ENCODE assay signal across 12 cellular contexts in genomic region chr17:47651704-47652103, GRCh38. TPM values are rescaled to one million over a fixed set of nuclear protein-coding genes. Genes with fewer than 3 reads are reported as not detected.
DNase-seq lines count a peak whose midpoint lies in the region; ATAC-seq and TF ChIP-seq lines count a peak whose summit lies in the region.
"Had no signal": no experiment of that assay in that cellular context is flagged by ENCODE, and none has a peak within 500 bp of the region (broad histone marks: within the 10 kb centered on the region; RNA-seq: fewer than 3 reads in every experiment).

No MANE protein-coding gene starts in this region.

- peak overlapping the region in 5 of 7 donors; percentile 43 to 77 (median 55) for H3K27ac Mint-ChIP-seq in CD14-positive monocyte
- peak overlapping the region; percentile 99 for H3K27ac Mint-ChIP-seq in activated naive CD8-positive, alpha-beta T cell
- H3K27ac Mint-ChIP-seq in mesothelial cell of epicardium = peak overlapping the region; percentile 78

- peak overlapping the region; percentile 90 for H3K27ac ChIP-seq in HL-60 (replicated peaks)
- H3K27ac ChIP-seq in testis = peak overlapping the region in 1 of 2 donors; percentile 81
- H3K27ac ChIP-seq: upper lobe of right lung had no signal

- 18 to 27% methylated on average over 2 of the region's 2 CpGs for WGBS in testis, 2 donors

- no peak for TF ChIP-seq CTCF in CD14-positive monocyte (IDR thresholded peaks at IDR 0.05)
- no peak for TF ChIP-seq CTCF in HL-60 (IDR thresholded peaks at IDR 0.05; ENCODE audit: insufficient read depth, low read length)
- TF ChIP-seq CTCF in mesothelial cell of epicardium (IDR thresholded peaks at IDR 0.05; ENCODE audit: unreplicated experiment) = no peak
- no peak for TF ChIP-seq CTCF in testis (IDR thresholded peaks at IDR 0.05)

- no peaks in the 10 kb centered on the region for H3K9me3 Mint-ChIP-seq in CD14-positive monocyte
- H3K9me3 Mint-ChIP-seq in activated naive CD8-positive, alpha-beta T cell (ENCODE audit: low read depth) = no peaks in the 10 kb centered on the region
- no peaks in the 10 kb centered on the region for H3K9me3 Mint-ChIP-seq in mesothelial cell of epicardium

- intact Hi-C loops in CD14-positive monocyte (cut with micrococcal nuclease) (no loop called here), testis (cut with DNase I; ENCODE audit: low total_unique reads) (no loop called here)

- no peak for DNase-seq in CD14-positive monocyte (ENCODE audit: low spot score)
- DNase-seq in HL-60 (ENCODE audit: low read depth in 1 of 2, low spot score in 1 of 2) = no peak
- no peak for DNase-seq in mesothelial cell of epicardium (ENCODE audit: low spot score in 2 of 2, unreplicated experiment in 2 of 2)
- DNase-seq in testis = no peak
- DNase-seq in NCI-H2029 (lab: John Stamatoyannopoulos, UW) = no peak
- DNase-seq: activated CD8-positive, alpha-beta memory T cell treated with anti-CD3 and anti-CD28 coated beads, Interleukin-2, amount 50 U/mL, for 4 hours; NCI-H1436; stimulated activated CD4-positive, alpha-beta T cell treated with anti-CD3 and anti-CD28 coated beads, Interleukin-4, amount 100 ng/mL, for 4 hours; upper lobe of right lung had no signal

- H3K27me3 Mint-ChIP-seq in CD14-positive monocyte (ENCODE audit: low read depth in 3 of 3) (peaks cover 0 to 2% (median 0%) of the 10 kb centered on the region in 3 donors), mesothelial cell of epicardium (ENCODE audit: low read depth) (no peaks in the 10 kb centered on the region)
- H3K27me3 Mint-ChIP-seq in activated naive CD8-positive, alpha-beta T cell = no peaks in the 10 kb centered on the region

- H3K4me3 ChIP-seq in HL-60 (replicated peaks; ENCODE audit: insufficient read depth, low read length) (peak overlapping the region; percentile 77), testis (no peak overlapping the region)

- TF ChIP-seq POLR2A in testis (IDR thresholded peaks at IDR 0.05) = no peak

- H3K4me1 Mint-ChIP-seq in CD14-positive monocyte (peaks cover 45% of the 10 kb centered on the region), mesothelial cell of epicardium (peaks cover 33% of the 10 kb centered on the region)
- H3K4me1 Mint-ChIP-seq in activated naive CD8-positive, alpha-beta T cell (ENCODE audit: low read depth) = peaks cover 67% of the 10 kb centered on the region

- no peak for ATAC-seq in GM21381 (IDR thresholded peaks at IDR 0.05; ENCODE audit: unreplicated experiment)
- ATAC-seq in GM19023 (IDR thresholded peaks at IDR 0.05; ENCODE audit: unreplicated experiment) = no peak
- ATAC-seq: upper lobe of right lung had no signal

- H3K4me3 Mint-ChIP-seq in CD14-positive monocyte (no peak overlapping the region), mesothelial cell of epicardium (peak overlapping the region; percentile 88)
- H3K4me3 Mint-ChIP-seq in activated naive CD8-positive, alpha-beta T cell = peak overlapping the region; percentile 99

- no peaks in the 10 kb centered on the region for H3K27me3 ChIP-seq in HL-60 (ENCODE audit: insufficient read depth, poor library complexity, severe bottlenecking)
- no peaks in the 10 kb centered on the region for H3K27me3 ChIP-seq in testis
- H3K27me3 ChIP-seq: upper lobe of right lung had no signal

- H3K36me3 ChIP-seq in testis (ENCODE audit: low read depth, missing control alignments) = no peaks in the 10 kb centered on the region

- H3K36me3 Mint-ChIP-seq in CD14-positive monocyte = peaks cover 45 to 53% of the 10 kb centered on the region in 2 donors
- peaks cover 27% of the 10 kb centered on the region for H3K36me3 Mint-ChIP-seq in activated naive CD8-positive, alpha-beta T cell
- peaks cover 23% of the 10 kb centered on the region for H3K36me3 Mint-ChIP-seq in mesothelial cell of epicardium

- peaks cover 18% of the 10 kb centered on the region for H3K4me1 ChIP-seq in testis

- H3K9me3 ChIP-seq in testis = no peaks in the 10 kb centered on the region
- H3K9me3 ChIP-seq: upper lobe of right lung had no signal

RNA-seq across cellular contexts. Expression of gene KPNB1, which starts 2.0 kb away (rescaled TPM):
- polyA plus RNA-seq in CD14-positive monocyte = 10 to 100 TPM in 1 of 2 donors, 1 to 10 TPM in 1; 5.8 to 13.2 TPM
- 284 to 314 TPM (median 302 TPM) in 3 replicates for total RNA-seq in mesothelial cell of epicardium
- 100 to 1,000 TPM; 262 to 299 TPM for total RNA-seq in testis
- 391 TPM for polyA plus RNA-seq in testis (ENCODE audit: insufficient read depth, low read depth, low replicate concordance)

RNA-seq across cellular contexts. Expression of gene TBKBP1, which starts 42.3 kb away (rescaled TPM):
- polyA plus RNA-seq in CD14-positive monocyte = under 1 TPM; 0.22 to 0.45 TPM
- 49.8 to 53.9 TPM (median 52.7 TPM) in 3 replicates for total RNA-seq in mesothelial cell of epicardium
- total RNA-seq in testis = 10 to 100 TPM; 23.3 TPM
- 21.9 TPM for polyA plus RNA-seq in testis (ENCODE audit: insufficient read depth, low read depth, low replicate concordance)

Comparison
In these comparisons a context has a peak if more than half of its experiments do, and no peak if none do; other contexts are left out.
1. H3K4me3 Mint-ChIP-seq: peak in activated naive CD8-positive, alpha-beta T cell (single experiment) and mesothelial cell of epicardium (single experiment); none in CD14-positive monocyte (0 of 2).
2. Peak in every context shown above with its lines, with median percentiles within 50 percentile points of each other: H3K27ac Mint-ChIP-seq.